Comparison of ENCODE assay signal across 22 cellular contexts in genomic region chr3:63951901-63952594, GRCh38. TPM values are rescaled to one million over a fixed set of nuclear protein-coding genes. Genes with fewer than 3 reads are reported as not detected.
DNase-seq lines count a peak whose midpoint lies in the region; ATAC-seq, FAIRE-seq and TF ChIP-seq lines count a peak whose summit lies in the region.
"Had no signal": no experiment of that assay in that cellular context is flagged by ENCODE, and none has a peak within 500 bp of the region (broad histone marks: within the 10 kb centered on the region; RNA-seq: fewer than 3 reads in every experiment).

No MANE protein-coding gene starts in this region.

- no peak for TF ChIP-seq CTCF in activated CD8-positive, alpha-beta T cell treated with anti-CD3 and anti-CD28 coated beads for 36 hours (IDR thresholded peaks at IDR 0.05)

- CTCF ChIA-PET in activated CD8-positive, alpha-beta T cell treated with anti-CD3 and anti-CD28 coated beads for 36 hours (lab: Charles Lee): interaction anchor here (1.3 to 2.2 kb wide), 3 partner anchors 10 to 41 kb away, joined by 4 to 9 read pairs (median 4); no protein-coding TSS in a partner anchor

- no peaks in the 10 kb centered on the region for H3K9me2 ChIP-seq in GM23248 (ENCODE audit: insufficient read depth)

- H3K4me2 ChIP-seq in GM23248 (ENCODE audit: unreplicated experiment): peak overlapping the region; percentile 10

- H3K4me3 ChIP-seq in GM23248: no peak overlapping the region
- H3K4me3 ChIP-seq: gastrocnemius medialis, lung, prostate gland, upper lobe of left lung had no signal

- no peaks in the 10 kb centered on the region for H3K27me3 Mint-ChIP-seq in activated CD8-positive, alpha-beta T cell treated with anti-CD3 and anti-CD28 coated beads for 36 hours
- peaks cover 0 to 3% (median 2%) of the 10 kb centered on the region in 3 donors for H3K27me3 Mint-ChIP-seq in immature natural killer cell (ENCODE audit: low read depth in 3 of 3)
- H3K27me3 Mint-ChIP-seq: naive thymus-derived CD8-positive, alpha-beta T cell had no signal

- H3K4me1 ChIP-seq in GM23248 (ENCODE audit: insufficient read depth): peaks cover 43% of the 10 kb centered on the region

- no peak overlapping the region for H2AFZ ChIP-seq in GM23248

- FAIRE-seq in G401.6 (lab: Jason Lieb, UNC): peak; percentile 71
- FAIRE-seq: endothelial cell of umbilical vein had no signal

- H3K36me3 Mint-ChIP-seq in activated CD8-positive, alpha-beta T cell treated with anti-CD3 and anti-CD28 coated beads for 36 hours (ENCODE audit: low read depth): peaks cover 26% of the 10 kb centered on the region
- peaks cover 10 to 17% (median 11%) of the 10 kb centered on the region in 3 donors for H3K36me3 Mint-ChIP-seq in immature natural killer cell

- no peak overlapping the region for H3K9ac ChIP-seq in GM23248

- WGBS in GM23248 (ENCODE audit: low coverage in 1 of 2, low lambda C conversion rate in 2 of 2, missing lambda C conversion rate in 2 of 2), 2 experiments: 10 to 25% methylated on average over 2 of the region's 2 CpGs

- in situ Hi-C loops in GM23248 (cut with MboI): no loop called here

- H3K9me3 ChIP-seq in GM23248 (ENCODE audit: low read depth): no peaks in the 10 kb centered on the region
- H3K9me3 ChIP-seq: gastrocnemius medialis, prostate gland, upper lobe of left lung had no signal

- H3K4me3 Mint-ChIP-seq in activated CD8-positive, alpha-beta T cell treated with anti-CD3 and anti-CD28 coated beads for 36 hours: no peak overlapping the region
- H3K4me3 Mint-ChIP-seq in immature natural killer cell: peak overlapping the region in 3 of 5 donors; percentile 44 to 72 (median 54)

- H3K27ac Mint-ChIP-seq in activated CD8-positive, alpha-beta T cell treated with anti-CD3 and anti-CD28 coated beads for 36 hours: peak overlapping the region; percentile 36
- H3K27ac Mint-ChIP-seq in immature natural killer cell: peak overlapping the region; percentile 52 to 90 (median 80)

- H3K79me2 ChIP-seq in GM23248 (ENCODE audit: insufficient read depth): peaks cover 94% of the 10 kb centered on the region

- intact Hi-C loops in activated CD8-positive, alpha-beta T cell treated with anti-CD3 and anti-CD28 coated beads for 36 hours (cut with micrococcal nuclease): no loop called here

- H3K9me3 Mint-ChIP-seq in activated CD8-positive, alpha-beta T cell treated with anti-CD3 and anti-CD28 coated beads for 36 hours: no peaks in the 10 kb centered on the region
- H3K9me3 Mint-ChIP-seq in immature natural killer cell: no peaks in the 10 kb centered on the region
- H3K9me3 Mint-ChIP-seq: naive thymus-derived CD8-positive, alpha-beta T cell had no signal

- no peaks in the 10 kb centered on the region for H3K27me3 ChIP-seq in GM23248 (replicated peaks; ENCODE audit: insufficient read depth)
- H3K27me3 ChIP-seq: gastrocnemius medialis, upper lobe of left lung had no signal

- H3K36me3 ChIP-seq in GM23248 (ENCODE audit: low read depth): no peaks in the 10 kb centered on the region
- H3K36me3 ChIP-seq: prostate gland had no signal

- H3K27ac ChIP-seq in GM23248: peak overlapping the region; percentile 3; the same call in 1 of the 2 replicates
- H3K27ac ChIP-seq: prostate gland, WERI-Rb-1 had no signal

- peak; percentile 62 for ATAC-seq in activated CD8-positive, alpha-beta T cell treated with anti-CD3 and anti-CD28 coated beads for 36 hours
- ATAC-seq in HG03439 (IDR thresholded peaks at IDR 0.05; ENCODE audit: unreplicated experiment) (no peak), HG03025 (IDR thresholded peaks at IDR 0.05; ENCODE audit: low FRiP score, unreplicated experiment) (no peak)
- ATAC-seq: gastrocnemius medialis; naive thymus-derived CD8-positive, alpha-beta T cell had no signal

- peaks cover 40% of the 10 kb centered on the region for H3K4me1 Mint-ChIP-seq in activated CD8-positive, alpha-beta T cell treated with anti-CD3 and anti-CD28 coated beads for 36 hours (ENCODE audit: low read depth)
- peaks cover 33 to 65% of the 10 kb centered on the region in 2 donors for H3K4me1 Mint-ChIP-seq in immature natural killer cell

- POLR2A ChIA-PET in activated CD8-positive, alpha-beta T cell treated with anti-CD3 and anti-CD28 coated beads for 36 hours (lab: Charles Lee): interaction anchor here (1.2 kb wide), 1 partner anchor 16 kb away, joined by 6 read pairs; no protein-coding TSS in a partner anchor

- 0 out of 2 replicates have a peak, but pooled peaks cover 6% of the 10 kb centered on the region for H3F3A ChIP-seq in GM23248 (ENCODE audit: insufficient read depth)

- peak; percentile 30 for DNase-seq in GM23248
- DNase-seq in activated CD8-positive, alpha-beta T cell treated with anti-CD3 and anti-CD28 coated beads for 36 hours: no peak
- no peak for DNase-seq in immature natural killer cell
- no peak for DNase-seq in Ammon's horn (ENCODE audit: low spot score)
- DNase-seq: activated CD8-positive, alpha-beta memory T cell treated with anti-CD3 and anti-CD28 coated beads, Interleukin-2, amount 50 U/mL, for 48 hours; DMS53; gastrocnemius medialis; naive thymus-derived CD8-positive, alpha-beta T cell; NCI-H1092; NCI-H2171; stimulated activated CD4-positive, alpha-beta T cell treated with anti-CD3 and anti-CD28 coated beads, Interleukin-12 subunit alpha, Interleukin-12 subunit beta, amount 100 ng/mL, for 4 hours; stimulated activated naive CD4-positive, alpha-beta T cell; upper lobe of left lung; WERI-Rb-1 had no signal

- no peaks in the 10 kb centered on the region for H4K20me1 ChIP-seq in GM23248 (ENCODE audit: insufficient read depth)

RNA-seq across cellular contexts. Expression of gene SCAANT1, which starts 39.9 kb away (rescaled TPM):
- not detected in 2 replicates for total RNA-seq in GM23248 (2014; rRNA removed; shearing (Covaris generic))
- polyA plus RNA-seq in GM23248 (2016; fragmentation: Nextera tagmentation; extraction: Ambion mirVana) (not detected in 2 replicates), immature natural killer cell (1 to 10 TPM in 1 of 3 donors, not detected in 2; 6.3 TPM)
- not detected for total RNA-seq in activated CD8-positive, alpha-beta T cell treated with anti-CD3 and anti-CD28 coated beads for 36 hours
- total RNA-seq: cerebellum, endothelial cell of umbilical vein, gastrocnemius medialis, lung, prostate gland, upper lobe of left lung had no signal
- polyA plus RNA-seq: BJ; endothelial cell of umbilical vein; lung; naive thymus-derived CD8-positive, alpha-beta T cell had no signal
